1 cellular context compared by ENCODE assay signal in the genomic region with DNA sequence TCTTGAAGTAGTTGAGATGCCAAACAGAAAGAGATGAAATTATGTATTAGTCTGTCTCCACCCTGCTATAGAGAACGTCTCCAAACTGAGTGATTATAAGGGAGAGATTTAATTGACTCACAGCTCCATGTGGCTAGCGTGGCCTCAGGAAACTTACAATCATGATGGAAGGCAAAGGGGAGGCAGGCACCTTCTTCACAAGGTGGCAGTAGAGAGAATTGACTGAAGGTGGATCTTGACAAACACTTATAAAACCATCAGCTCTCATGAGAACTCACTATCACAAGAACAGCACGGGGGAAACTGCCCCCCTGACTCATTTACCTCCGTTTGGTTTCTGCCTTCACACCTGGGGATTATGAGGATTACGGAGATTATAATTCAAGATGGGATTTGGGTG.
TF ChIP-seq lines count a peak whose summit lies in the region.

No MANE protein-coding gene starts in this region.

TF ChIP-seq in GM23338, 12 proteins besides CTCF, POLR2A, EP300 and RAD21:
- TF ChIP-seq, protein P1, sequence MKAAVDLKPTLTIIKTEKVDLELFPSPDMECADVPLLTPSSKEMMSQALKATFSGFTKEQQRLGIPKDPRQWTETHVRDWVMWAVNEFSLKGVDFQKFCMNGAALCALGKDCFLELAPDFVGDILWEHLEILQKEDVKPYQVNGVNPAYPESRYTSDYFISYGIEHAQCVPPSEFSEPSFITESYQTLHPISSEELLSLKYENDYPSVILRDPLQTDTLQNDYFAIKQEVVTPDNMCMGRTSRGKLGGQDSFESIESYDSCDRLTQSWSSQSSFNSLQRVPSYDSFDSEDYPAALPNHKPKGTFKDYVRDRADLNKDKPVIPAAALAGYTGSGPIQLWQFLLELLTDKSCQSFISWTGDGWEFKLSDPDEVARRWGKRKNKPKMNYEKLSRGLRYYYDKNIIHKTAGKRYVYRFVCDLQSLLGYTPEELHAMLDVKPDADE (IDR thresholded peaks at IDR 0.05), result no peak
- no peak for TF ChIP-seq JUNB (IDR thresholded peaks at IDR 0.05; ENCODE audit: unreplicated experiment)
- no peak for TF ChIP-seq EZH2phosphoT487 (IDR thresholded peaks at IDR 0.05; ENCODE audit: unreplicated experiment)
- TF ChIP-seq CREB1 (CRISPR knock-in tag; IDR thresholded peaks at IDR 0.05; ENCODE audit: low read depth), result no peak
- TF ChIP-seq STAT1 (IDR thresholded peaks at IDR 0.05; ENCODE audit: unreplicated experiment), result no peak
- TF ChIP-seq, protein P2, sequence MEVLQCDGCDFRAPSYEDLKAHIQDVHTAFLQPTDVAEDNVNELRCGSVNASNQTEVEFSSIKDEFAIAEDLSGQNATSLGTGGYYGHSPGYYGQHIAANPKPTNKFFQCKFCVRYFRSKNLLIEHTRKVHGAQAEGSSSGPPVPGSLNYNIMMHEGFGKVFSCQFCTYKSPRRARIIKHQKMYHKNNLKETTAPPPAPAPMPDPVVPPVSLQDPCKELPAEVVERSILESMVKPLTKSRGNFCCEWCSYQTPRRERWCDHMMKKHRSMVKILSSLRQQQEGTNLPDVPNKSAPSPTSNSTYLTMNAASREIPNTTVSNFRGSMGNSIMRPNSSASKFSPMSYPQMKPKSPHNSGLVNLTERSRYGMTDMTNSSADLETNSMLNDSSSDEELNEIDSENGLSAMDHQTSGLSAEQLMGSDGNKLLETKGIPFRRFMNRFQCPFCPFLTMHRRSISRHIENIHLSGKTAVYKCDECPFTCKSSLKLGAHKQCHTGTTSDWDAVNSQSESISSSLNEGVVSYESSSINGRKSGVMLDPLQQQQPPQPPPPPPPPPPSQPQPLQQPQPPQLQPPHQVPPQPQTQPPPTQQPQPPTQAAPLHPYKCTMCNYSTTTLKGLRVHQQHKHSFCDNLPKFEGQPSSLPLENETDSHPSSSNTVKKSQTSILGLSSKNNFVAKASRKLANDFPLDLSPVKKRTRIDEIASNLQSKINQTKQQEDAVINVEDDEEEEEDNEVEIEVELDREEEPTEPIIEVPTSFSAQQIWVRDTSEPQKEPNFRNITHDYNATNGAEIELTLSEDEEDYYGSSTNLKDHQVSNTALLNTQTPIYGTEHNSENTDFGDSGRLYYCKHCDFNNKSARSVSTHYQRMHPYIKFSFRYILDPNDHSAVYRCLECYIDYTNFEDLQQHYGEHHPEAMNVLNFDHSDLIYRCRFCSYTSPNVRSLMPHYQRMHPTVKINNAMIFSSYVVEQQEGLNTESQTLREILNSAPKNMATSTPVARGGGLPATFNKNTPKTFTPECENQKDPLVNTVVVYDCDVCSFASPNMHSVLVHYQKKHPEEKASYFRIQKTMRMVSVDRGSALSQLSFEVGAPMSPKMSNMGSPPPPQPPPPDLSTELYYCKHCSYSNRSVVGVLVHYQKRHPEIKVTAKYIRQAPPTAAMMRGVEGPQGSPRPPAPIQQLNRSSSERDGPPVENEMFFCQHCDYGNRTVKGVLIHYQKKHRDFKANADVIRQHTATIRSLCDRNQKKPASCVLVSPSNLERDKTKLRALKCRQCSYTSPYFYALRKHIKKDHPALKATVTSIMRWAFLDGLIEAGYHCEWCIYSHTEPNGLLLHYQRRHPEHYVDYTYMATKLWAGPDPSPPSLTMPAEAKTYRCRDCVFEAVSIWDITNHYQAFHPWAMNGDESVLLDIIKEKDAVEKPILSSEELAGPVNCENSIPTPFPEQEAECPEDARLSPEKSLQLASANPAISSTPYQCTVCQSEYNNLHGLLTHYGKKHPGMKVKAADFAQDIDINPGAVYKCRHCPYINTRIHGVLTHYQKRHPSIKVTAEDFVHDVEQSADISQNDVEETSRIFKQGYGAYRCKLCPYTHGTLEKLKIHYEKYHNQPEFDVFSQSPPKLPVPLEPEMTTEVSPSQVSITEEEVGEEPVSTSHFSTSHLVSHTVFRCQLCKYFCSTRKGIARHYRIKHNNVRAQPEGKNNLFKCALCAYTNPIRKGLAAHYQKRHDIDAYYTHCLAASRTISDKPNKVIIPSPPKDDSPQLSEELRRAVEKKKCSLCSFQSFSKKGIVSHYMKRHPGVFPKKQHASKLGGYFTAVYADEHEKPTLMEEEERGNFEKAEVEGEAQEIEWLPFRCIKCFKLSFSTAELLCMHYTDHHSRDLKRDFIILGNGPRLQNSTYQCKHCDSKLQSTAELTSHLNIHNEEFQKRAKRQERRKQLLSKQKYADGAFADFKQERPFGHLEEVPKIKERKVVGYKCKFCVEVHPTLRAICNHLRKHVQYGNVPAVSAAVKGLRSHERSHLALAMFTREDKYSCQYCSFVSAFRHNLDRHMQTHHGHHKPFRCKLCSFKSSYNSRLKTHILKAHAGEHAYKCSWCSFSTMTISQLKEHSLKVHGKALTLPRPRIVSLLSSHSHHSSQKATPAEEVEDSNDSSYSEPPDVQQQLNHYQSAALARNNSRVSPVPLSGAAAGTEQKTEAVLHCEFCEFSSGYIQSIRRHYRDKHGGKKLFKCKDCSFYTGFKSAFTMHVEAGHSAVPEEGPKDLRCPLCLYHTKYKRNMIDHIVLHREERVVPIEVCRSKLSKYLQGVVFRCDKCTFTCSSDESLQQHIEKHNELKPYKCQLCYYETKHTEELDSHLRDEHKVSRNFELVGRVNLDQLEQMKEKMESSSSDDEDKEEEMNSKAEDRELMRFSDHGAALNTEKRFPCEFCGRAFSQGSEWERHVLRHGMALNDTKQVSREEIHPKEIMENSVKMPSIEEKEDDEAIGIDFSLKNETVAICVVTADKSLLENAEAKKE (CRISPR knock-in tag; IDR thresholded peaks at IDR 0.05), result no peak
- no peak for TF ChIP-seq EZH2 (IDR thresholded peaks at IDR 0.05; ENCODE audit: low read depth, unreplicated experiment)
- no peak for TF ChIP-seq POLR2AphosphoS5 (IDR thresholded peaks at IDR 0.05; ENCODE audit: low read depth)
